In genomic region chr7:86785641-86786040, GRCh38 we compare ENCODE assay signal across 12 cellular contexts.
DNase-seq lines count a peak whose midpoint lies in the region; ATAC-seq, FAIRE-seq and TF ChIP-seq lines count a peak whose summit lies in the region.
"Had no signal": no experiment of that assay in that cellular context is flagged by ENCODE, and none has a peak within 500 bp of the region (broad histone marks: within the 10 kb centered on the region; RNA-seq: fewer than 3 reads in every experiment).

No MANE protein-coding gene starts in this region.

- TF ChIP-seq CTCF in GM13976 (IDR thresholded peaks at IDR 0.05; ENCODE audit: borderline replicate concordance, control extremely low read depth, extremely low read depth, insufficient read depth, missing control alignments): no peak
- TF ChIP-seq CTCF in dorsolateral prefrontal cortex (IDR thresholded peaks at IDR 0.05 in 54 of 56, conservative IDR thresholded peaks at IDR 0.05 in 2 of 56; ENCODE audit: low read depth in 1 of 56, partially characterized antibody in 56 of 56): no peak

- no peak for FAIRE-seq in small intestine (lab: Jason Lieb, UNC)

- H3K27ac ChIP-seq in dorsolateral prefrontal cortex (peak overlapping the region in 26 of 59 donors; percentile 3 to 74 (median 38)), small intestine (ENCODE audit: low read depth in 1 of 2, low read length in 1 of 2) (no peak overlapping the region)
- H3K27ac ChIP-seq: right lobe of liver, SK-N-MC had no signal

- DNase-seq in GM13976 (ENCODE audit: low spot score) (peak; percentile 76), dorsolateral prefrontal cortex (no peak), KBM-7 (no peak), small intestine (no peak), NCI-H345 (lab: John Stamatoyannopoulos, UW) (no peak)
- DNase-seq: endodermal cell, NCI-H2107, right lobe of liver had no signal

- H3K4me3 ChIP-seq in dorsolateral prefrontal cortex (no peak overlapping the region), small intestine (ENCODE audit: low read depth in 1 of 2, low read length in 2 of 2) (no peak overlapping the region)
- H3K4me3 ChIP-seq: right lobe of liver, SK-N-MC had no signal

- intact Hi-C loops in dorsolateral prefrontal cortex (cut with DNase I): no loop called here

- WGBS in small intestine, 3 donors: 71 to 77% (median 75%) methylated on average over 3 of the region's 3 CpGs

- ATAC-seq in GM19455 (IDR thresholded peaks at IDR 0.05; ENCODE audit: unreplicated experiment) (peak; percentile 83), HG02885 (IDR thresholded peaks at IDR 0.05; ENCODE audit: poor library complexity, unreplicated experiment) (peak; percentile 80), HG03575 (IDR thresholded peaks at IDR 0.05; ENCODE audit: extremely low read depth, insufficient number of reproducible peaks, low FRiP score, unreplicated experiment) (peak; percentile 80)
- ATAC-seq: right lobe of liver had no signal

- H3K36me3 ChIP-seq in small intestine (ENCODE audit: control insufficient read depth in 2 of 2, insufficient read depth in 2 of 2, low read length in 2 of 2): no peaks in the 10 kb centered on the region
- H3K36me3 ChIP-seq: right lobe of liver had no signal

- in situ Hi-C loops in GM13976 (cut with MboI; ENCODE audit: low sequenced_read_pairs, unreplicated experiment) (no loop called here), KBM-7 (cut with MboI; ENCODE audit: low pct_unique_long_range_greater_than_20kb, low sequenced_read_pairs) (no loop called here)

- H3K27me3 ChIP-seq in dorsolateral prefrontal cortex: no peaks in the 10 kb centered on the region
- no peaks in the 10 kb centered on the region for H3K27me3 ChIP-seq in small intestine (ENCODE audit: control insufficient read depth in 2 of 2, insufficient read depth in 2 of 2, low read length in 2 of 2)
- H3K27me3 ChIP-seq: right lobe of liver had no signal

- H3K9me3 ChIP-seq in small intestine (ENCODE audit: control insufficient read depth, low read depth): peaks cover 4% of the 10 kb centered on the region
- H3K9me3 ChIP-seq: right lobe of liver had no signal

- H3K4me1 ChIP-seq in small intestine (ENCODE audit: control insufficient read depth in 2 of 2, insufficient read depth in 1 of 2, low read depth in 1 of 2, low read length in 1 of 2): no peaks in the 10 kb centered on the region
- H3K4me1 ChIP-seq: right lobe of liver had no signal
